Comparison of ENCODE assay signal across 12 cellular contexts in genomic region chr2:119744335-119744939, GRCh38. TPM values are rescaled to one million over a fixed set of nuclear protein-coding genes. Genes with fewer than 3 reads are reported as not detected.
DNase-seq lines count a peak whose midpoint lies in the region; ATAC-seq and TF ChIP-seq lines count a peak whose summit lies in the region.
"Had no signal": no experiment of that assay in that cellular context is flagged by ENCODE, and none has a peak within 500 bp of the region (broad histone marks: within the 10 kb centered on the region; RNA-seq: fewer than 3 reads in every experiment).

No MANE protein-coding gene starts in this region.

- in situ Hi-C loops in G401 (cut with HindIII; ENCODE audit: low sequenced_read_pairs) = no loop called here

- no peak for TF ChIP-seq CTCF in LNCaP clone FGC (IDR thresholded peaks at IDR 0.05; ENCODE audit: control insufficient read depth, extremely low read depth, insufficient read depth)

- peak; percentile 70 for ATAC-seq in left lobe of liver

- no peak overlapping the region for H3K4me3 ChIP-seq in LNCaP clone FGC (ENCODE audit: low read depth, low read length)
- H3K4me3 ChIP-seq: coronary artery had no signal

- DNase-seq in DMS153 treated with DMSO at 0.1 percent for 48 hours (lab: John Stamatoyannopoulos, UW; ENCODE audit: unreplicated experiment) (peak; percentile 46), LNCaP clone FGC (ENCODE audit: low read depth) (peak; percentile 53), SW480 (ENCODE audit: low spot score) (peak; percentile 65), left lobe of liver (ENCODE audit: low spot score) (no peak), G401 (ENCODE audit: low spot score) (no peak), NCI-H2171 treated with DMSO at 0.1 percent for 48 hours (lab: John Stamatoyannopoulos, UW) (no peak), NCI-H2171 (lab: John Stamatoyannopoulos, UW) (no peak)
- no peak for DNase-seq in activated CD4-positive, alpha-beta T cell treated with anti-CD3 and anti-CD28 coated beads, Interleukin-2, amount 50 U/mL, for 48 hours
- DNase-seq: CD4-positive, alpha-beta T cell; NCI-H1694; occipital lobe had no signal

RNA-seq across cellular contexts. Expression of gene PTPN4, which starts 15.3 kb away (rescaled TPM):
- 22.4 TPM for total RNA-seq in left lobe of liver
- total RNA-seq in G401 (2014; rRNA removed; shearing (Covaris generic)) = 14.0 and 33.9 TPM in 2 replicates

Comparison
In these comparisons a context has a peak if more than half of its experiments do, and no peak if none do; other contexts are left out.
1. DNase-seq: peak in DMS153 treated with DMSO at 0.1 percent for 48 hours (single experiment), LNCaP clone FGC (single experiment) and SW480 (single experiment); none in left lobe of liver (single experiment), G401 (single experiment), activated CD4-positive, alpha-beta T cell treated with anti-CD3 and anti-CD28 coated beads, Interleukin-2, amount 50 U/mL, for 48 hours (0 of 2), NCI-H2171 treated with DMSO at 0.1 percent for 48 hours (single experiment) and NCI-H2171 (single experiment).